ENCODE assay signal across 33 cellular contexts in the genomic region with DNA sequence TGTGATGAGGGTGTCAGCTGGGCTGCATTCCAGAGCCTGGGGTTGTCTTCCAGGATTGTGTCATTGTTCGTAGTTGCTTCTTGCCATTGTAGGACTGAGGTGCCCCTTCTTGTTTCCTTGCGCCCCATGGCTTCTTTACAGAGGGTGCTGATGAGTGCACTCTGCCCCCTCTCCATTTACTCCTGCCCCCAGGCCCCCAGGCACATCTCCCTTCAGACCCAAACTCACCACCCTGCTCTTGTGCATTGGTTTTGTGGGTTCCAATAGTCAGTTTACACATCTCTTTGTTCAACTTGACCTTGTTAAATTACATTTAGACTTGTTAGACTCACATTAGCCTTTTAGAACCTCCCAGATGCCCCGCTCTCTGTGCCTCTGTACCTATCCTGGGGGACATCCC. TPM values are rescaled to one million over a fixed set of nuclear protein-coding genes. Genes with fewer than 3 reads are reported as not detected.
"Had no signal": no experiment of that assay in that cellular context is flagged by ENCODE, and none has a peak within 500 bp of the region (broad histone marks: within the 10 kb centered on the region; RNA-seq: fewer than 3 reads in every experiment).

No MANE protein-coding gene starts in this region.

- H3K4me1 Mint-ChIP-seq: activated B cell treated with CpG ODN at 0.5 μM for 24 hours; central memory CD8-positive, alpha-beta T cell; naive B cell; stimulated activated memory B cell treated with anti-CD40 and anti-IgM and Interleukin-4, amounts not matched to agents 10 μg/mL and 1 μg/mL and 100 μg/mL, for 72 hours had no signal

- H3K9me3 Mint-ChIP-seq: activated B cell treated with CpG ODN at 0.5 μM for 24 hours; activated T-cell treated with anti-CD3 and anti-CD28 coated beads, Interleukin-2, amount 50 U/mL, for 24 hours; central memory CD8-positive, alpha-beta T cell; effector memory CD8-positive, alpha-beta T cell; neural crest cell; stimulated activated memory B cell treated with anti-CD40 and anti-IgM and Interleukin-4, amounts not matched to agents 10 μg/mL and 1 μg/mL and 100 μg/mL, for 72 hours; stimulated activated naive CD8-positive, alpha-beta T cell treated with anti-CD3 and anti-CD28 coated beads, Interleukin-15, amount 100 ng/mL, for 72 hours had no signal

- DNase-seq: activated B cell treated with CpG ODN at 0.5 μM for 24 hours; activated CD4-positive, alpha-beta T cell treated with anti-CD3 and anti-CD28 coated beads for 4 hours; activated CD4-positive, alpha-beta T cell treated with anti-CD3 and anti-CD28 coated beads, Interleukin-2, amount 50 U/mL, for 48 hours; activated CD8-positive, alpha-beta memory T cell treated with anti-CD3 and anti-CD28 coated beads, Interleukin-2, amount 50 U/mL, for 4 hours; anterior cingulate cortex; colonic mucosa; effector memory CD8-positive, alpha-beta T cell; left colon; naive B cell; occipital lobe; stimulated activated CD4-positive, alpha-beta T cell treated with anti-CD3 and anti-CD28 coated beads, Interleukin-4, amount 100 ng/mL, for 24 hours; stimulated activated naive CD8-positive, alpha-beta T cell treated with anti-CD3 and anti-CD28 coated beads, Interleukin-15, amount 100 ng/mL, for 72 hours; substantia nigra; T-helper 2 cell; thyroid gland had no signal

- H3K27ac ChIP-seq: colonic mucosa, dorsolateral prefrontal cortex, gastroesophageal sphincter, hepatocyte, skin epidermis, thyroid gland, upper lobe of right lung had no signal

- H3K4me1 ChIP-seq: colonic mucosa, gastroesophageal sphincter, thyroid gland, upper lobe of right lung had no signal

- H3K27me3 ChIP-seq: colonic mucosa, hepatocyte, right lobe of liver, thyroid gland, upper lobe of right lung had no signal

- H3K9me3 ChIP-seq: colonic mucosa, right lobe of liver, thyroid gland, upper lobe of right lung had no signal

- H3K4me3 ChIP-seq: colonic mucosa, dorsolateral prefrontal cortex, gastroesophageal sphincter, hepatocyte, right lobe of liver, skin epidermis, thyroid gland, upper lobe of right lung had no signal

- H3K36me3 ChIP-seq: colonic mucosa, gastroesophageal sphincter, right lobe of liver, thyroid gland, upper lobe of right lung had no signal

- H3K4me3 Mint-ChIP-seq: activated B cell treated with CpG ODN at 0.5 μM for 24 hours; activated naive CD8-positive, alpha-beta T cell; activated T-cell treated with anti-CD3 and anti-CD28 coated beads, Interleukin-2, amount 50 U/mL, for 24 hours; central memory CD8-positive, alpha-beta T cell; effector memory CD8-positive, alpha-beta T cell; mesothelial cell of epicardium; neural crest cell; stimulated activated memory B cell treated with anti-CD40 and anti-IgM and Interleukin-4, amounts not matched to agents 10 μg/mL and 1 μg/mL and 100 μg/mL, for 72 hours; stimulated activated naive CD8-positive, alpha-beta T cell treated with anti-CD3 and anti-CD28 coated beads, Interleukin-15, amount 100 ng/mL, for 72 hours had no signal

- H3K36me3 Mint-ChIP-seq: activated naive CD8-positive, alpha-beta T cell; mesothelial cell of epicardium; naive B cell; stimulated activated memory B cell treated with anti-CD40 and anti-IgM and Interleukin-4, amounts not matched to agents 10 μg/mL and 1 μg/mL and 100 μg/mL, for 72 hours had no signal

- H3K27ac Mint-ChIP-seq: activated B cell treated with CpG ODN at 0.5 μM for 24 hours; activated naive CD8-positive, alpha-beta T cell; activated T-cell treated with anti-CD3 and anti-CD28 coated beads, Interleukin-2, amount 50 U/mL, for 24 hours; effector memory CD8-positive, alpha-beta T cell; mesothelial cell of epicardium; naive B cell; progenitor cell of endocrine pancreas; stimulated activated memory B cell treated with anti-CD40 and anti-IgM and Interleukin-4, amounts not matched to agents 10 μg/mL and 1 μg/mL and 100 μg/mL, for 72 hours; stimulated activated naive CD8-positive, alpha-beta T cell treated with anti-CD3 and anti-CD28 coated beads, Interleukin-15, amount 100 ng/mL, for 72 hours had no signal

RNA-seq across cellular contexts. Expression of a gene that starts 43.1 kb away (rescaled TPM):
- total RNA-seq: activated B cell treated with CpG ODN at 0.5 μM for 24 hours, bronchial epithelial cell, colonic mucosa, endothelial cell of umbilical vein, fibroblast of lung, fibroblast of villous mesenchyme, gastroesophageal sphincter, hepatocyte, kidney, mesothelial cell of epicardium, neural crest cell, occipital lobe, progenitor cell of endocrine pancreas, upper lobe of right lung had no signal
- polyA plus RNA-seq: endothelial cell of umbilical vein, fibroblast of lung, hepatocyte had no signal
